ENCODE assay signal across 1 cellular context in the genomic region with DNA sequence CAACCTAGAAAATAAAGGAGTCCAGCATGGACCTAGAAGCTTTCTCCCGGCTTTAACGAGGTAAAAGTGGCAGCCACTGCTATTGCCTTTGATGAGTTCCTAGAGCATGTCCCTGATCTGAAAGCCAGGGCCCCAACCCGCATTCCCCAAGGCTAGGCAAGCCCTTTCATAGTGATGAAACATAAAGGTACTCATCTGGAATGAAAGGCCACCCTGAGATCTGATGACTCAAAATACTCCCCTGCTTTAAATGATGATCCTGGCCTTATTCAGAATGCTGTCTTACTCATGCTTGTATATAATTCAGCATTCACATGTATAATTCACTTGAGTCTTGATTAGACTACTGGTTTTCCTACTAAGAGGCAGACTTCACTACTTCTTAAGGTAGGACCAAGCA.
TF ChIP-seq lines count a peak whose summit lies in the region.

No MANE protein-coding gene starts in this region.

TF ChIP-seq in GM23338, 12 proteins besides CTCF, POLR2A, EP300 and RAD21 (continued from another document):
- TF ChIP-seq, protein P1, sequence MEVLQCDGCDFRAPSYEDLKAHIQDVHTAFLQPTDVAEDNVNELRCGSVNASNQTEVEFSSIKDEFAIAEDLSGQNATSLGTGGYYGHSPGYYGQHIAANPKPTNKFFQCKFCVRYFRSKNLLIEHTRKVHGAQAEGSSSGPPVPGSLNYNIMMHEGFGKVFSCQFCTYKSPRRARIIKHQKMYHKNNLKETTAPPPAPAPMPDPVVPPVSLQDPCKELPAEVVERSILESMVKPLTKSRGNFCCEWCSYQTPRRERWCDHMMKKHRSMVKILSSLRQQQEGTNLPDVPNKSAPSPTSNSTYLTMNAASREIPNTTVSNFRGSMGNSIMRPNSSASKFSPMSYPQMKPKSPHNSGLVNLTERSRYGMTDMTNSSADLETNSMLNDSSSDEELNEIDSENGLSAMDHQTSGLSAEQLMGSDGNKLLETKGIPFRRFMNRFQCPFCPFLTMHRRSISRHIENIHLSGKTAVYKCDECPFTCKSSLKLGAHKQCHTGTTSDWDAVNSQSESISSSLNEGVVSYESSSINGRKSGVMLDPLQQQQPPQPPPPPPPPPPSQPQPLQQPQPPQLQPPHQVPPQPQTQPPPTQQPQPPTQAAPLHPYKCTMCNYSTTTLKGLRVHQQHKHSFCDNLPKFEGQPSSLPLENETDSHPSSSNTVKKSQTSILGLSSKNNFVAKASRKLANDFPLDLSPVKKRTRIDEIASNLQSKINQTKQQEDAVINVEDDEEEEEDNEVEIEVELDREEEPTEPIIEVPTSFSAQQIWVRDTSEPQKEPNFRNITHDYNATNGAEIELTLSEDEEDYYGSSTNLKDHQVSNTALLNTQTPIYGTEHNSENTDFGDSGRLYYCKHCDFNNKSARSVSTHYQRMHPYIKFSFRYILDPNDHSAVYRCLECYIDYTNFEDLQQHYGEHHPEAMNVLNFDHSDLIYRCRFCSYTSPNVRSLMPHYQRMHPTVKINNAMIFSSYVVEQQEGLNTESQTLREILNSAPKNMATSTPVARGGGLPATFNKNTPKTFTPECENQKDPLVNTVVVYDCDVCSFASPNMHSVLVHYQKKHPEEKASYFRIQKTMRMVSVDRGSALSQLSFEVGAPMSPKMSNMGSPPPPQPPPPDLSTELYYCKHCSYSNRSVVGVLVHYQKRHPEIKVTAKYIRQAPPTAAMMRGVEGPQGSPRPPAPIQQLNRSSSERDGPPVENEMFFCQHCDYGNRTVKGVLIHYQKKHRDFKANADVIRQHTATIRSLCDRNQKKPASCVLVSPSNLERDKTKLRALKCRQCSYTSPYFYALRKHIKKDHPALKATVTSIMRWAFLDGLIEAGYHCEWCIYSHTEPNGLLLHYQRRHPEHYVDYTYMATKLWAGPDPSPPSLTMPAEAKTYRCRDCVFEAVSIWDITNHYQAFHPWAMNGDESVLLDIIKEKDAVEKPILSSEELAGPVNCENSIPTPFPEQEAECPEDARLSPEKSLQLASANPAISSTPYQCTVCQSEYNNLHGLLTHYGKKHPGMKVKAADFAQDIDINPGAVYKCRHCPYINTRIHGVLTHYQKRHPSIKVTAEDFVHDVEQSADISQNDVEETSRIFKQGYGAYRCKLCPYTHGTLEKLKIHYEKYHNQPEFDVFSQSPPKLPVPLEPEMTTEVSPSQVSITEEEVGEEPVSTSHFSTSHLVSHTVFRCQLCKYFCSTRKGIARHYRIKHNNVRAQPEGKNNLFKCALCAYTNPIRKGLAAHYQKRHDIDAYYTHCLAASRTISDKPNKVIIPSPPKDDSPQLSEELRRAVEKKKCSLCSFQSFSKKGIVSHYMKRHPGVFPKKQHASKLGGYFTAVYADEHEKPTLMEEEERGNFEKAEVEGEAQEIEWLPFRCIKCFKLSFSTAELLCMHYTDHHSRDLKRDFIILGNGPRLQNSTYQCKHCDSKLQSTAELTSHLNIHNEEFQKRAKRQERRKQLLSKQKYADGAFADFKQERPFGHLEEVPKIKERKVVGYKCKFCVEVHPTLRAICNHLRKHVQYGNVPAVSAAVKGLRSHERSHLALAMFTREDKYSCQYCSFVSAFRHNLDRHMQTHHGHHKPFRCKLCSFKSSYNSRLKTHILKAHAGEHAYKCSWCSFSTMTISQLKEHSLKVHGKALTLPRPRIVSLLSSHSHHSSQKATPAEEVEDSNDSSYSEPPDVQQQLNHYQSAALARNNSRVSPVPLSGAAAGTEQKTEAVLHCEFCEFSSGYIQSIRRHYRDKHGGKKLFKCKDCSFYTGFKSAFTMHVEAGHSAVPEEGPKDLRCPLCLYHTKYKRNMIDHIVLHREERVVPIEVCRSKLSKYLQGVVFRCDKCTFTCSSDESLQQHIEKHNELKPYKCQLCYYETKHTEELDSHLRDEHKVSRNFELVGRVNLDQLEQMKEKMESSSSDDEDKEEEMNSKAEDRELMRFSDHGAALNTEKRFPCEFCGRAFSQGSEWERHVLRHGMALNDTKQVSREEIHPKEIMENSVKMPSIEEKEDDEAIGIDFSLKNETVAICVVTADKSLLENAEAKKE (CRISPR knock-in tag; IDR thresholded peaks at IDR 0.05), result no peak
- TF ChIP-seq JUNB (IDR thresholded peaks at IDR 0.05; ENCODE audit: unreplicated experiment), result no peak
- no peak for TF ChIP-seq EZH2phosphoT487 (IDR thresholded peaks at IDR 0.05; ENCODE audit: unreplicated experiment)
- no peak for TF ChIP-seq ZNF114 (CRISPR knock-in tag; IDR thresholded peaks at IDR 0.05)
